In the genomic region with DNA sequence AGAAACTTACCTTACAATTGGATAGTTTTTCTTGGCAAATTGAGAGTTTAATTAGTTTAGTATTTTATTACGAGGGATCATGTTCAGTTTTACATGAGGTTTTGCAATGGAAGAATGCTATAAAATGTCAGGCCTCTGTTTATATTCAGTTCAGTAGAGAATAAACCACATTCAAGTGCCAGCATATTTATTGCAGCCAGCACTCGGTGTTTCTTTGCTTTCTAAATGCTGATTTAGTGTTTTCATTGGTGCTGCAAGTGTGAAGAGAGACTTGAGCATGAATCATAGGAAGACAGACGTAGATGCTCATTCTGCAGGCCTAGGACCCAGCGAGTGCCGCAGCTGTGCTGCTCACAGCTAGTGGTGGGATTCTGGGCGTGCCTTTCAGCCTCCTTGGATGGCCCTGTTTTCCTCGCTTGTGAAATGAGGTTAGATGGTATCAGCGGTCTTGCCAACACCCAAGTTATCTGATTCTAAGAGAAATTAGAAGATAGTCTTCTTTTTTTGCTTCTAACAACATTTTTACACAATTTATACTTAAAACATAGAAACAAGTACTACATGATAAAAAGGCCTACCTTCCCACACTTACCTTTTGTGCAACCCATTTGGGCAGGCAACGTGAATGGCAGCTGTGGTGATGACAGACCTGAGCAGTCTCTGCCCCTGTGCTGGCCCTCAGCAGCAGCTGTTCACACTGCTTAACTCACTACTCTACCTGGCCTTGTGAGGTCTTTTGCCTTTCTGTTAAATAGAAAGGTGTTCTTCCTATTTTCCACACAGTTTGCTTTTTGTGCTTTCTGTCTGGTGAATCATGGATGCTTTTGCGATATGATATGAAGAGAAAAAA, we compare ENCODE assay signal across 8 cellular contexts. TPM values are rescaled to one million over a fixed set of nuclear protein-coding genes. Genes with fewer than 3 reads are reported as not detected.
DNase-seq lines count a peak whose midpoint lies in the region; ATAC-seq, FAIRE-seq and TF ChIP-seq lines count a peak whose summit lies in the region.

No MANE protein-coding gene starts in this region.

- intact Hi-C loops in dendritic cell treated with granulocyte-macrophage colony-stimulating factor and Interleukin-4, amounts not matched to agents 40 ng/mL and 50 ng/mL, for 4 days (cut with micrococcal nuclease) = no loop called here

- H3K27ac Mint-ChIP-seq in dendritic cell treated with granulocyte-macrophage colony-stimulating factor and Interleukin-4, amounts not matched to agents 40 ng/mL and 50 ng/mL, for 4 days = peak overlapping the region; percentile 3

- peak overlapping the region; percentile 63 for H3K27ac ChIP-seq in VCaP

- H3K9me3 Mint-ChIP-seq in dendritic cell treated with granulocyte-macrophage colony-stimulating factor and Interleukin-4, amounts not matched to agents 40 ng/mL and 50 ng/mL, for 4 days = no peaks in the 10 kb centered on the region

- ATAC-seq in HG02981 (IDR thresholded peaks at IDR 0.05; ENCODE audit: unreplicated experiment) (no peak), HG03354 (IDR thresholded peaks at IDR 0.05; ENCODE audit: poor library complexity, severe bottlenecking, unreplicated experiment) (no peak)

- peaks cover 79% of the 10 kb centered on the region for H3K4me1 Mint-ChIP-seq in dendritic cell treated with granulocyte-macrophage colony-stimulating factor and Interleukin-4, amounts not matched to agents 40 ng/mL and 50 ng/mL, for 4 days (ENCODE audit: low read depth)

- no peak for TF ChIP-seq POLR2A in GM12891 (IDR thresholded peaks at IDR 0.05; ENCODE audit: low read depth, low read length)

- no peak for DNase-seq in GM12891 (ENCODE audit: insufficient read length, low spot score)
- peak; percentile 52 for DNase-seq in stimulated activated CD4-positive, alpha-beta T cell treated with anti-CD3 and anti-CD28 coated beads, Interleukin-4, amount 100 ng/mL, for 1 hour
- no peak for DNase-seq in NCI-H1092 treated with DMSO at 0.1 percent for 48 hours (lab: John Stamatoyannopoulos, UW)
- no peak for DNase-seq in KBM-7

- no peak overlapping the region for H3K4me3 Mint-ChIP-seq in dendritic cell treated with granulocyte-macrophage colony-stimulating factor and Interleukin-4, amounts not matched to agents 40 ng/mL and 50 ng/mL, for 4 days

- H3K36me3 Mint-ChIP-seq in dendritic cell treated with granulocyte-macrophage colony-stimulating factor and Interleukin-4, amounts not matched to agents 40 ng/mL and 50 ng/mL, for 4 days (ENCODE audit: low read depth) = peaks cover 20% of the 10 kb centered on the region

- in situ Hi-C loops in KBM-7 (cut with MboI; ENCODE audit: low pct_unique_long_range_greater_than_20kb, low sequenced_read_pairs) = no loop called here

- H3K27me3 Mint-ChIP-seq in dendritic cell treated with granulocyte-macrophage colony-stimulating factor and Interleukin-4, amounts not matched to agents 40 ng/mL and 50 ng/mL, for 4 days = no peaks in the 10 kb centered on the region

- TF ChIP-seq CTCF in VCaP (conservative IDR thresholded peaks at IDR 0.05) = no peak

- FAIRE-seq in GM12891 (lab: Jason Lieb, UNC) = peak; percentile 23

TF ChIP-seq in GM12891, 5 proteins besides CTCF, POLR2A, EP300 and RAD21:
- TF ChIP-seq POU2F2 (IDR thresholded peaks at IDR 0.05; ENCODE audit: low read depth, low read length) (no peak), TAF1 (IDR thresholded peaks at IDR 0.05; ENCODE audit: low read depth, low read length) (no peak), SPI1 (IDR thresholded peaks at IDR 0.05; ENCODE audit: low read depth, low read length) (no peak), POLR2AphosphoS5 (IDR thresholded peaks at IDR 0.05; ENCODE audit: low read depth, low read length) (no peak), PAX5 (IDR thresholded peaks at IDR 0.05; ENCODE audit: insufficient read depth, low read length, severe bottlenecking) (no peak)

RNA-seq across cellular contexts. Expression of gene TNFAIP8, which starts 26.8 kb away (rescaled TPM):
- polyA plus RNA-seq in GM12891 (2012; ENCODE audit: low read depth, missing spikeins) = 82.8 TPM
